In the genomic region with DNA sequence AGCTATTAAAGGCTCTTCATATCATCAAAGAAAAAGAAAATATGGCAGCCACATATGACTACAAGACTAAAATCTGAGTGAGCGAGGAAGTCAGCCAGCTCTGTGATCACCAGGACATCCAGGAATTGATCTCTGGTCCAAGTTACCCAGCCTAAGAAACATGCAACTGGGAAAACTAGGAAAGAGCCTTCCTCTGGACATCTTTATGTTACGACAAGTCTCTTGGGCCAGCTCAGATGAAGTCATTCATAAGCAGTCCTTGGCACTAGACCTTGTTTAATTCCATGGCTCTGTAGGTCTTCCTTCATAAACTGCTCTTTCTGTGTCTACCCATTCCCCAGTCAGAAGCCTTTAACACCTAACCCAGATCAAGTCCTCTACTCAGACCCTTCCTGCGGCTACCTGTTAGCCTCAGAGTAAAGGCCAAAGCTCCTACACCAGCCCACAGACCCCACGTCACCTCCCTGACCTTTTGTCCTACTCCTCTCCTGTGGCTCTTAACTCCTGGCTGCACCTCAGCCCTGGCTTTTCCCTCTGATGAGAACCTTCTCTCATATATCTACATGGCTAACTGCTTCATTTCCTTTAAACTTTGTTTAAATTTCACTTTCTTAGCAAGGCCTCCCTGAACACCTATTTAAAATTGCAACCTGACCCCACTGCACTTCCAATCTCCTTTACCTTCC, we compare ENCODE assay signal across 23 cellular contexts.
"Had no signal": no experiment of that assay in that cellular context is flagged by ENCODE, and none has a peak within 500 bp of the region (broad histone marks: within the 10 kb centered on the region; RNA-seq: fewer than 3 reads in every experiment).

No MANE protein-coding gene starts in this region.

- H3K9ac ChIP-seq: SK-N-SH had no signal

- H3K4me3 ChIP-seq: adrenal gland, breast epithelium, K562, SJCRH30 had no signal

- H3K27ac ChIP-seq: adrenal gland, breast epithelium, SJCRH30, VCaP had no signal

- H3K27me3 Mint-ChIP-seq: activated CD4-positive, alpha-beta memory T cell treated with anti-CD3 and anti-CD28 coated beads, Interleukin-2, amount 10 ng/mL, durations not matched to agents 7 days and 5 days; activated naive CD8-positive, alpha-beta T cell treated with anti-CD3 and anti-CD28 coated beads, Interleukin-2, amount 10 ng/mL, durations not matched to agents 7 days and 5 days had no signal

- H3K27ac Mint-ChIP-seq: activated CD4-positive, alpha-beta memory T cell treated with anti-CD3 and anti-CD28 coated beads, Interleukin-2, amount 10 ng/mL, durations not matched to agents 7 days and 5 days; activated CD4-positive, alpha-beta T cell treated with anti-CD3 and anti-CD28 coated beads, Interleukin-2, amount 10 ng/mL, durations not matched to agents 7 days and 5 days; activated naive CD8-positive, alpha-beta T cell treated with anti-CD3 and anti-CD28 coated beads, Interleukin-2, amount 10 ng/mL, durations not matched to agents 7 days and 5 days; activated T-cell treated with anti-CD3 and anti-CD28 coated beads, Interleukin-2, amount 50 U/mL, for 72 hours had no signal

- H3K9me3 ChIP-seq: adrenal gland, breast epithelium, SJCRH30, SK-N-SH had no signal

- H3K36me3 ChIP-seq: adrenal gland, breast epithelium, SJCRH30 had no signal

- H3K4me1 Mint-ChIP-seq: activated CD4-positive, alpha-beta memory T cell treated with anti-CD3 and anti-CD28 coated beads, Interleukin-2, amount 10 ng/mL, durations not matched to agents 7 days and 5 days; activated CD4-positive, alpha-beta T cell treated with anti-CD3 and anti-CD28 coated beads, Interleukin-2, amount 10 ng/mL, durations not matched to agents 7 days and 5 days; activated naive CD8-positive, alpha-beta T cell treated with anti-CD3 and anti-CD28 coated beads, Interleukin-2, amount 10 ng/mL, durations not matched to agents 7 days and 5 days had no signal

- ATAC-seq: activated T-cell treated with anti-CD3 and anti-CD28 coated beads, Interleukin-2, amount 50 U/mL, for 72 hours; K562 had no signal

- H3K36me3 Mint-ChIP-seq: activated naive CD8-positive, alpha-beta T cell treated with anti-CD3 and anti-CD28 coated beads, Interleukin-2, amount 10 ng/mL, durations not matched to agents 7 days and 5 days had no signal

- H3K9me3 Mint-ChIP-seq: activated CD4-positive, alpha-beta memory T cell treated with anti-CD3 and anti-CD28 coated beads, Interleukin-2, amount 10 ng/mL, durations not matched to agents 7 days and 5 days; activated CD4-positive, alpha-beta T cell treated with anti-CD3 and anti-CD28 coated beads, Interleukin-2, amount 10 ng/mL, durations not matched to agents 7 days and 5 days; activated naive CD8-positive, alpha-beta T cell treated with anti-CD3 and anti-CD28 coated beads, Interleukin-2, amount 10 ng/mL, durations not matched to agents 7 days and 5 days had no signal

- H3K27me3 ChIP-seq: adrenal gland, breast epithelium, SJCRH30 had no signal

- DNase-seq: activated CD4-positive, alpha-beta memory T cell treated with anti-CD3 and anti-CD28 coated beads, Interleukin-2, amount 10 ng/mL, durations not matched to agents 7 days and 5 days; activated CD4-positive, alpha-beta T cell treated with anti-CD3 and anti-CD28 coated beads, Interleukin-2, amount 10 ng/mL, durations not matched to agents 7 days and 5 days; activated CD4-positive, CD25-positive, alpha-beta regulatory T cell; activated CD8-positive, alpha-beta memory T cell treated with anti-CD3 and anti-CD28 coated beads, Interleukin-2, amount 50 U/mL, for 4 hours; activated naive CD4-positive, alpha-beta T cell treated with anti-CD3 and anti-CD28 coated beads, Interleukin-2, amount 50 U/mL, for 16 hours; activated naive CD8-positive, alpha-beta T cell treated with anti-CD3 and anti-CD28 coated beads, Interleukin-2, amount 10 ng/mL, durations not matched to agents 7 days and 5 days; activated T-cell treated with anti-CD3 and anti-CD28 coated beads, Interleukin-2, amount 50 U/mL, for 72 hours; adrenal gland; anterior cingulate cortex; Karpas-422; NCI-H146; NCI-H187 treated with DMSO at 0.1 percent for 48 hours; NCI-H2171; NCI-H226; NCI-H510A; NCI-H526 treated with DMSO at 0.1 percent for 48 hours; NCI-H82; SJCRH30; SK-N-SH; T-helper 1 cell had no signal

- H3K4me1 ChIP-seq: adrenal gland, breast epithelium, SJCRH30 had no signal

- H3K4me3 Mint-ChIP-seq: activated CD4-positive, alpha-beta memory T cell treated with anti-CD3 and anti-CD28 coated beads, Interleukin-2, amount 10 ng/mL, durations not matched to agents 7 days and 5 days; activated CD4-positive, alpha-beta T cell treated with anti-CD3 and anti-CD28 coated beads, Interleukin-2, amount 10 ng/mL, durations not matched to agents 7 days and 5 days; activated naive CD8-positive, alpha-beta T cell treated with anti-CD3 and anti-CD28 coated beads, Interleukin-2, amount 10 ng/mL, durations not matched to agents 7 days and 5 days; activated T-cell treated with anti-CD3 and anti-CD28 coated beads, Interleukin-2, amount 50 U/mL, for 72 hours had no signal

- H3K4me2 ChIP-seq: SK-N-SH had no signal
